In the genomic region with DNA sequence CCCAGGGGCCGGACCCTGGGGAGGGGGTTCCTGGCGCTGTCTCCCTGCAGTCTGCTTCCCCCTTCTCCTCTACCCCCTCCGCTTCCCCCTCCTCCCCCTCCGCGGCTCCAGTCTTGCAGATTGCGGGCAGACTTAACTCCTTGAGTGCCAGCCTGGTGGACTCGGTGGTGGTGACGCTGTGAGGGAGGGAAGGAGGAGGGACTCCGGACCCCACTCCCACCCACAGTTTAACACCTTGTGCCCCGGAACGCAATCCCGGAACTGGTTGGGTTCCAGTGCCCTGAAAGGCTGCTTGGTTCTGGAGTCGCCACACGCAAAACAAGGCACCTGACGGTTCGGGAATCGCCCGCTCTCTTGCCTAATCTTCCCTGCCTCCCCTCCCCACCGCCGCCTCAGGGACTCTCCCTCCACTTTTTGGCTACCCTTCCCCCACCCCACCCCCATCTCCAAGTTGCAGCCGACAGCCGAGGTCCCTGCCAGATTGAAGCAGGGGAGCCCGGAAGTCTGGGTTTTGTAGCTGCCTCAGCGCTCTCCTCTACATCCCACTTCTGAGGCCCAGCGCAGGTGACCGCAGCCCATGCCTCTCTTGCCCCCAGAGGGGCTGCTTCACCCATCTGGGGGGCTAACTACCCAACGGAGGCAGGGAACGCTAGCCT, we compare ENCODE assay signal across 9 cellular contexts. TPM values are rescaled to one million over a fixed set of nuclear protein-coding genes. Genes with fewer than 3 reads are reported as not detected.
DNase-seq lines count a peak whose midpoint lies in the region; ATAC-seq lines count a peak whose summit lies in the region.
"Had no signal": no experiment of that assay in that cellular context is flagged by ENCODE, and none has a peak within 500 bp of the region (broad histone marks: within the 10 kb centered on the region; RNA-seq: fewer than 3 reads in every experiment).

No MANE protein-coding gene starts in this region.

- ATAC-seq in activated naive CD4-positive, alpha-beta T cell treated with anti-CD3 and anti-CD28 coated beads, Interleukin-2, amount 50 U/mL, for 72 hours = peak; percentile 23 to 41
- peak; percentile 61 for ATAC-seq in Right ventricle myocardium inferior

- H3K9me3 Mint-ChIP-seq in activated naive CD4-positive, alpha-beta T cell treated with anti-CD3 and anti-CD28 coated beads, Interleukin-2, amount 50 U/mL, for 72 hours = no peaks in the 10 kb centered on the region

- H3K27ac Mint-ChIP-seq in activated naive CD4-positive, alpha-beta T cell treated with anti-CD3 and anti-CD28 coated beads, Interleukin-2, amount 50 U/mL, for 72 hours = peak overlapping the region; percentile 88 to 94

- peaks cover 1 to 6% of the 10 kb centered on the region in 2 donors for H3K36me3 Mint-ChIP-seq in activated naive CD4-positive, alpha-beta T cell treated with anti-CD3 and anti-CD28 coated beads, Interleukin-2, amount 50 U/mL, for 72 hours

- DNase-seq in DMS53 (lab: John Stamatoyannopoulos, UW) (peak; percentile 93), M059J (ENCODE audit: low read depth) (peak; percentile 87), SK-N-DZ (ENCODE audit: low spot score) (peak; percentile 85), Right ventricle myocardium inferior (ENCODE audit: missing footprints) (peak; percentile 89), occipital lobe (lab: John Stamatoyannopoulos, UW) (peak; percentile 81), ureter (ENCODE audit: low spot score) (peak; percentile 93), OCI-M2 (lab: John Stamatoyannopoulos, UW; ENCODE audit: unreplicated experiment) (no peak)
- DNase-seq in activated naive CD4-positive, alpha-beta T cell treated with anti-CD3 and anti-CD28 coated beads, Interleukin-2, amount 50 U/mL, for 72 hours (ENCODE audit: low spot score in 2 of 2) = peak; percentile 67 to 81

- intact Hi-C loops in Right ventricle myocardium inferior (cut with DNase I) = loop anchor here (2.0 to 5.0 kb wide), 3 partner anchors 32 to 173 kb away; a partner anchor contains a TSS

RNA-seq across cellular contexts. Expression of a gene that starts 3.9 kb away (rescaled TPM):
- 15.9 and 27.4 TPM in 2 replicates for total RNA-seq in M059J (2014; rRNA removed; shearing (Covaris generic))
- polyA plus RNA-seq in SK-N-DZ (2014; cell fraction: cytosol; rRNA removed) = 1.3 and 2.8 TPM in 2 replicates
- 1.1 and 1.7 TPM in 2 replicates for polyA plus RNA-seq in SK-N-DZ (2014; cell fraction: nucleus; rRNA removed)
- total RNA-seq in activated naive CD4-positive, alpha-beta T cell treated with anti-CD3 and anti-CD28 coated beads, Interleukin-2, amount 50 U/mL, for 72 hours = 10 to 100 TPM; 46.6 to 57.4 TPM
- 44.5 TPM for total RNA-seq in Right ventricle myocardium inferior
- total RNA-seq in occipital lobe = 11.5 TPM
- 87.8 TPM for total RNA-seq in ureter

RNA-seq across cellular contexts. Expression of a gene that starts 26.5 kb away (rescaled TPM):
- total RNA-seq in M059J (2014; rRNA removed; shearing (Covaris generic)) = not detected in 2 replicates
- polyA plus RNA-seq in SK-N-DZ (2014; cell fraction: cytosol; rRNA removed) = not detected in 2 replicates
- not detected in 2 replicates for polyA plus RNA-seq in SK-N-DZ (2014; cell fraction: nucleus; rRNA removed)
- 1 to 10 TPM in 1 of 2 donors, under 1 TPM in 1; 0.80 to 2.0 TPM for total RNA-seq in activated naive CD4-positive, alpha-beta T cell treated with anti-CD3 and anti-CD28 coated beads, Interleukin-2, amount 50 U/mL, for 72 hours
- total RNA-seq in Right ventricle myocardium inferior = not detected
- total RNA-seq in occipital lobe = not detected
- total RNA-seq in ureter = 240 TPM

RNA-seq across cellular contexts. Expression of a gene that starts 41.9 kb away (rescaled TPM):
- not detected in 2 replicates for total RNA-seq in M059J (2014; rRNA removed; shearing (Covaris generic))
- polyA plus RNA-seq in SK-N-DZ (2014; cell fraction: cytosol; rRNA removed) = not detected in 2 replicates
- not detected in 2 replicates for polyA plus RNA-seq in SK-N-DZ (2014; cell fraction: nucleus; rRNA removed)
- total RNA-seq in activated naive CD4-positive, alpha-beta T cell treated with anti-CD3 and anti-CD28 coated beads, Interleukin-2, amount 50 U/mL, for 72 hours = not detected
- total RNA-seq in Right ventricle myocardium inferior (not detected), occipital lobe (0.31 TPM), ureter (not detected)
- polyA plus RNA-seq: adipose tissue had no signal

RNA-seq across cellular contexts. Expression of a gene that starts 45.9 kb away (rescaled TPM):
- not detected in 2 replicates for total RNA-seq in M059J (2014; rRNA removed; shearing (Covaris generic))
- polyA plus RNA-seq in SK-N-DZ (2014; cell fraction: cytosol; rRNA removed) = not detected in 2 replicates
- polyA plus RNA-seq in SK-N-DZ (2014; cell fraction: nucleus; rRNA removed) = not detected in 2 replicates
- total RNA-seq in activated naive CD4-positive, alpha-beta T cell treated with anti-CD3 and anti-CD28 coated beads, Interleukin-2, amount 50 U/mL, for 72 hours = 10 to 100 TPM in 1 of 2 donors, 1 to 10 TPM in 1; 9.3 to 25.9 TPM
- total RNA-seq in Right ventricle myocardium inferior (not detected), occipital lobe (not detected), ureter (not detected)

Comparison
In these comparisons a context has a peak if more than half of its experiments do, and no peak if none do; other contexts are left out.
1. RNA of a gene that starts 26.5 kb away (total RNA-seq): 240 TPM in ureter (single experiment); 0.80 to 2.0 TPM in activated naive CD4-positive, alpha-beta T cell treated with anti-CD3 and anti-CD28 coated beads, Interleukin-2, amount 50 U/mL, for 72 hours, not detected in occipital lobe (single experiment), not detected in M059J and not detected in Right ventricle myocardium inferior (single experiment); every median in the first group is over 10 times any median in the second.